ENCODE assay signal across 22 cellular contexts in genomic region chr3:123301331-123302184, GRCh38.
"Had no signal": no experiment of that assay in that cellular context is flagged by ENCODE, and none has a peak within 500 bp of the region (broad histone marks: within the 10 kb centered on the region; RNA-seq: fewer than 3 reads in every experiment).

No MANE protein-coding gene starts in this region.

- H3K27ac ChIP-seq: prostate gland, skin epidermis, tibial artery had no signal

- H3K27ac Mint-ChIP-seq: activated CD8-positive, alpha-beta T cell treated with anti-CD3 and anti-CD28 coated beads for 36 hours; nephron; WTC11 had no signal

- ATAC-seq: activated CD8-positive, alpha-beta T cell treated with anti-CD3 and anti-CD28 coated beads for 36 hours; activated T-cell treated with anti-CD3 and anti-CD28 coated beads, Interleukin-2, amount 50 U/mL, for 4 hours; gastroesophageal sphincter; left lobe of liver; right cardiac atrium; WTC11 had no signal

- H3K27me3 ChIP-seq: gastroesophageal sphincter, heart right ventricle, tibial artery had no signal

- H3K9me3 Mint-ChIP-seq: activated CD8-positive, alpha-beta T cell treated with anti-CD3 and anti-CD28 coated beads for 36 hours; activated T-cell treated with anti-CD3 and anti-CD28 coated beads, Interleukin-2, amount 50 U/mL, for 4 hours; central memory CD8-positive, alpha-beta T cell; nephron; WTC11 had no signal

- DNase-seq: activated CD4-positive, alpha-beta T cell treated with anti-CD3 and anti-CD28 coated beads for 48 hours; activated CD8-positive, alpha-beta T cell treated with anti-CD3 and anti-CD28 coated beads for 36 hours; activated effector memory CD4-positive, alpha-beta T cell treated with Interleukin-2 at 50 U/mL for 16 hours; activated naive CD4-positive, alpha-beta T cell treated with anti-CD3 and anti-CD28 coated beads, Interleukin-2, amount 50 U/mL, for 16 hours; activated T-cell treated with anti-CD3 and anti-CD28 coated beads, Interleukin-2, amount 50 U/mL, for 4 hours; cortex of kidney; effector CD4-positive, alpha-beta T cell; heart right ventricle; mesendoderm; nucleus accumbens; right cardiac atrium; stimulated activated CD4-positive, alpha-beta T cell treated with anti-CD3 and anti-CD28 coated beads, Interleukin-4, amount 100 ng/mL, for 24 hours; stimulated activated naive CD4-positive, alpha-beta T cell; SW 1271; tibial artery had no signal

- H3K4me3 ChIP-seq: gastroesophageal sphincter, heart right ventricle, prostate gland, skin epidermis, tibial artery had no signal

- H3K9me3 ChIP-seq: gastroesophageal sphincter, heart right ventricle, prostate gland, tibial artery had no signal

- H3K4me3 Mint-ChIP-seq: activated CD8-positive, alpha-beta T cell treated with anti-CD3 and anti-CD28 coated beads for 36 hours; activated T-cell treated with anti-CD3 and anti-CD28 coated beads, Interleukin-2, amount 50 U/mL, for 4 hours; central memory CD8-positive, alpha-beta T cell; nephron; WTC11 had no signal

- H3K27me3 Mint-ChIP-seq: activated CD8-positive, alpha-beta T cell treated with anti-CD3 and anti-CD28 coated beads for 36 hours had no signal

- H3K4me1 ChIP-seq: gastroesophageal sphincter, prostate gland had no signal

- H3K36me3 ChIP-seq: prostate gland had no signal

- H3K4me1 Mint-ChIP-seq: central memory CD8-positive, alpha-beta T cell; nephron had no signal
